ENCODE assay signal across 18 cellular contexts in genomic region chr5:52886206-52886605, GRCh38.
"Had no signal": no experiment of that assay in that cellular context is flagged by ENCODE, and none has a peak within 500 bp of the region (broad histone marks: within the 10 kb centered on the region; RNA-seq: fewer than 3 reads in every experiment).

No MANE protein-coding gene starts in this region.

- DNase-seq: effector memory CD8-positive, alpha-beta T cell; esophagus squamous epithelium; heart left ventricle; hypothalamus; kidney glomerular epithelial cell; mammary epithelial cell; naive thymus-derived CD8-positive, alpha-beta T cell; posterior cingulate gyrus; sigmoid colon; stimulated activated CD4-positive, alpha-beta T cell treated with anti-CD3 and anti-CD28 coated beads, Interleukin-2, amount 100 ng/mL, for 48 hours; stimulated activated CD8-positive, alpha-beta memory T cell treated with anti-CD3 and anti-CD28 coated beads, Interleukin-4, amount 100 ng/mL, for 48 hours; stimulated activated naive CD8-positive, alpha-beta T cell treated with anti-CD3 and anti-CD28 coated beads, Interleukin-15, Interleukin-2, amounts not matched to agents 100 U/mL and 50 U/mL, for 24 hours had no signal

- H3K4me1 ChIP-seq: esophagus squamous epithelium, heart left ventricle, tibial nerve had no signal

- H3K27ac ChIP-seq: epithelial cell of prostate, esophagus squamous epithelium, heart left ventricle, tibial nerve had no signal

- ATAC-seq: effector memory CD8-positive, alpha-beta T cell; heart left ventricle; naive thymus-derived CD8-positive, alpha-beta T cell; stimulated activated effector memory CD8-positive, alpha-beta T cell treated with anti-CD3 and anti-CD28 coated beads, Interleukin-12 subunit alpha, Interleukin-12 subunit beta, amount 100 ng/mL, for 72 hours; stimulated activated naive CD8-positive, alpha-beta T cell treated with anti-CD3 and anti-CD28 coated beads, Interleukin-15, Interleukin-2, amounts not matched to agents 100 U/mL and 50 U/mL, for 24 hours had no signal

- H3K4me3 ChIP-seq: esophagus squamous epithelium, heart left ventricle, sigmoid colon, tibial nerve had no signal

- H3K27me3 ChIP-seq: esophagus squamous epithelium, heart left ventricle, sigmoid colon, tibial nerve had no signal

- H3K9me3 ChIP-seq: esophagus squamous epithelium, heart left ventricle, sigmoid colon, tibial nerve had no signal

- FAIRE-seq: frontal cortex, islet of Langerhans, small intestine had no signal
